ENCODE assay signal across 20 cellular contexts in the genomic region with DNA sequence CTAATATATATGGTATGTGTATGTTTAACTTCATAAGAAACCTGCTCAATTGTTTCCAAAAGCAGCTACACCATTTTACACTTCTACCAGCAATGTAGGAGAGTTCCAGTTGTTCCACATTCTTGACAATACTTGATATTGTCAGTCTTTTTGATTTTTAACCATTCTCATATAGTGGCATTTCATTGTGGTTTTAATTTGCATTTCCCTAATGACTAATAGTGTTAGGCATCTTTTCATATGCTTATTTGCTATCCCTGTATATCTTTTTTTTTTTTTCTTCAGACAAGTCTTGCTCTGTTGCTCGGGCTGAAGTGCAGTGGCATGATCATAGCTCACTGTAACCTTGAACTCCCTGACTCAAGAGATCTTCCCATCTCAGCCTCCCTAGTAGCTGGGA.
"Had no signal": no experiment of that assay in that cellular context is flagged by ENCODE, and none has a peak within 500 bp of the region (broad histone marks: within the 10 kb centered on the region; RNA-seq: fewer than 3 reads in every experiment).

No MANE protein-coding gene starts in this region.

- H3K27ac ChIP-seq: coronary artery, gastrocnemius medialis, neutrophil, psoas muscle, right atrium auricular region, sigmoid colon, skin epidermis, stomach, thoracic aorta, transverse colon had no signal

- H3K36me3 ChIP-seq: gastrocnemius medialis, neutrophil, right atrium auricular region, sigmoid colon, stomach, thoracic aorta, transverse colon had no signal

- ATAC-seq: gastrocnemius medialis; naive thymus-derived CD4-positive, alpha-beta T cell; psoas muscle; stimulated activated naive B cell treated with anti-CD40 and anti-IgM and Interleukin-4, amounts not matched to agents 10 μg/mL and 1 μg/mL and 100 μg/mL, for 72 hours had no signal

- DNase-seq: effector CD4-positive, alpha-beta T cell; endodermal cell; gastrocnemius medialis; immature natural killer cell; naive thymus-derived CD4-positive, alpha-beta T cell; nephron progenitor cell; psoas muscle; sigmoid colon; stimulated activated CD4-positive, alpha-beta T cell treated with anti-CD3 and anti-CD28 coated beads, Interleukin-2, amount 100 ng/mL, for 24 hours; stimulated activated CD4-positive, alpha-beta T cell treated with anti-CD3 and anti-CD28 coated beads, Interleukin-4, amount 100 ng/mL, for 4 hours; stimulated activated naive B cell treated with anti-CD40 and anti-IgM and Interleukin-4, amounts not matched to agents 10 μg/mL and 1 μg/mL and 100 μg/mL, for 72 hours; stomach; substantia nigra; transverse colon had no signal

- H3K27me3 ChIP-seq: gastrocnemius medialis, right atrium auricular region, sigmoid colon, stomach, transverse colon had no signal

- H3K4me1 ChIP-seq: psoas muscle had no signal

- H3K9me3 ChIP-seq: gastrocnemius medialis, neutrophil, psoas muscle, right atrium auricular region, sigmoid colon, stomach, thoracic aorta, transverse colon had no signal

- FAIRE-seq: endothelial cell of umbilical vein had no signal

- H3K4me3 ChIP-seq: coronary artery, gastrocnemius medialis, psoas muscle, right atrium auricular region, sigmoid colon, skin epidermis, stomach, thoracic aorta, transverse colon had no signal
